Comparison of ENCODE assay signal across 8 cellular contexts in the genomic region with DNA sequence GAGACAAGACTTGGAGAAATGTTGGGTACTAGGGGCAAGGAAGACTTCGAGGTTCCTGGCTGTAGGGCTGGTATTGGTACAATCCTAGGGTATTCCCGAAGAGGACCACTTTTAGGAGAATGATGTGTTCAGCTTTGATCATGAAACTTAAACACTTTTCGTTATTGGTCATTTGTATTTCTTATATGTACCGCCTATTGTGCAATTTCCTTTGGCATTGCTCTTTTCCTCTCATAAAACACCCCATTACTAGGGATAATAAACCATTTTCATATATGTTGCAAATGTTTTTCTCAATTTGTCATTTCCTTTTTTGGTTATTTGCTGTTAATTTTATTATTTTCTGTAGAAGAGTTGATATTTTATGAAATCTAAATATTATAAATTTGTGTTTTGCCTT. TPM values are rescaled to one million over a fixed set of nuclear protein-coding genes. Genes with fewer than 3 reads are reported as not detected.
"Had no signal": no experiment of that assay in that cellular context is flagged by ENCODE, and none has a peak within 500 bp of the region (broad histone marks: within the 10 kb centered on the region; RNA-seq: fewer than 3 reads in every experiment).

No MANE protein-coding gene starts in this region.

- H3K9me3 ChIP-seq: HAP-1 had no signal

- H3K4me3 ChIP-seq: HAP-1 had no signal

- H3K27ac ChIP-seq: HL-60 had no signal

- DNase-seq: GOT3, H7, HFFc6, KG1 had no signal

- H3K4me1 ChIP-seq: HAP-1 had no signal

- ATAC-seq: HCT116 had no signal

- H3K36me3 ChIP-seq: HAP-1 had no signal

RNA-seq across cellular contexts. Expression of gene ARFGEF3, which starts 18.9 kb away (rescaled TPM):
- polyA plus RNA-seq: IgD-negative memory B cell had no signal
